22 cellular contexts compared by ENCODE assay signal in the genomic region with DNA sequence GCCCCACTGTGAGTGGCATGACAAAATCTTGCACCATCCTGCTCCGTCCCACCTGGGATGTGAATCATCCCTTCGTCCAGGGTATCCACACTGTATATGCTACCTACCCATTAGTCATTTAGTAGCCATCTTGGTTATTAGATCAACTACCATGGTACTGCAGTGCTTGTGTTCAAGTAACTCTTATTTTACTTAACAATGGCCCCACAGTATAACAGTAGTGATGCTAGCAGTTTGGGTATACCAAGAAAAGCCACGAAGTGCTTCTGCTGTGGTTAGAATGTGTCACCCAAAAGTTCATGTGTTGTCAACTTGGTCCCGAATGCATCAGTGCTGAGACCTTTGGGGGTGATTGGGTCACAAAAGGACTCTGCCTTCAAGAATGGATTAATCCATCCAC. TPM values are rescaled to one million over a fixed set of nuclear protein-coding genes. Genes with fewer than 3 reads are reported as not detected.
DNase-seq lines count a peak whose midpoint lies in the region; ATAC-seq and TF ChIP-seq lines count a peak whose summit lies in the region.
"Had no signal": no experiment of that assay in that cellular context is flagged by ENCODE, and none has a peak within 500 bp of the region (broad histone marks: within the 10 kb centered on the region; RNA-seq: fewer than 3 reads in every experiment).

No MANE protein-coding gene starts in this region.

- no peak overlapping the region for H3K4me3 ChIP-seq in upper lobe of right lung
- H3K4me3 ChIP-seq: body of pancreas, colonic mucosa, skin epidermis, thoracic aorta had no signal

- peak overlapping the region; percentile 74 for H3K4me3 Mint-ChIP-seq in T-helper 1 cell treated with Interleukin-12 subunit alpha and Interleukin-12 subunit beta and Interleukin-4 antibody, amounts not matched to agents 30 μg/mL and 1 μg/mL, for 36 hours
- no peak overlapping the region for H3K4me3 Mint-ChIP-seq in activated naive CD8-positive, alpha-beta T cell treated with anti-CD3 and anti-CD28 coated beads, Interleukin-2, amount 50 U/mL, for 24 hours
- peak overlapping the region; percentile 42 to 72 for H3K4me3 Mint-ChIP-seq in stimulated activated naive CD8-positive, alpha-beta T cell treated with anti-CD3 and anti-CD28 coated beads, Interleukin-15, amount 100 ng/mL, for 72 hours
- H3K4me3 Mint-ChIP-seq: naive thymus-derived CD8-positive, alpha-beta T cell had no signal

- H3K36me3 Mint-ChIP-seq in T-helper 1 cell treated with Interleukin-12 subunit alpha and Interleukin-12 subunit beta and Interleukin-4 antibody, amounts not matched to agents 30 μg/mL and 1 μg/mL, for 36 hours (ENCODE audit: low read depth), result peaks cover 57% of the 10 kb centered on the region
- peaks cover 42% of the 10 kb centered on the region for H3K36me3 Mint-ChIP-seq in activated naive CD8-positive, alpha-beta T cell treated with anti-CD3 and anti-CD28 coated beads, Interleukin-2, amount 50 U/mL, for 24 hours (ENCODE audit: low read depth)

- no peak for TF ChIP-seq CTCF in upper lobe of right lung (IDR thresholded peaks at IDR 0.05)

- H3K9me3 Mint-ChIP-seq in T-helper 1 cell treated with Interleukin-12 subunit alpha and Interleukin-12 subunit beta and Interleukin-4 antibody, amounts not matched to agents 30 μg/mL and 1 μg/mL, for 36 hours, result no peaks in the 10 kb centered on the region
- H3K9me3 Mint-ChIP-seq in activated naive CD8-positive, alpha-beta T cell treated with anti-CD3 and anti-CD28 coated beads, Interleukin-2, amount 50 U/mL, for 24 hours, result no peaks in the 10 kb centered on the region
- no peaks in the 10 kb centered on the region for H3K9me3 Mint-ChIP-seq in stimulated activated naive CD8-positive, alpha-beta T cell treated with anti-CD3 and anti-CD28 coated beads, Interleukin-15, amount 100 ng/mL, for 72 hours
- H3K9me3 Mint-ChIP-seq: naive thymus-derived CD8-positive, alpha-beta T cell had no signal

- H3K4me1 ChIP-seq in upper lobe of right lung, result peaks cover 13% of the 10 kb centered on the region
- H3K4me1 ChIP-seq: colonic mucosa had no signal

- peaks cover 79% of the 10 kb centered on the region for H3K36me3 ChIP-seq in upper lobe of right lung

- no peaks in the 10 kb centered on the region for H3K27me3 Mint-ChIP-seq in T-helper 1 cell treated with Interleukin-12 subunit alpha and Interleukin-12 subunit beta and Interleukin-4 antibody, amounts not matched to agents 30 μg/mL and 1 μg/mL, for 36 hours (ENCODE audit: low read depth)
- H3K27me3 Mint-ChIP-seq in activated naive CD8-positive, alpha-beta T cell treated with anti-CD3 and anti-CD28 coated beads, Interleukin-2, amount 50 U/mL, for 24 hours, result no peaks in the 10 kb centered on the region
- no peaks in the 10 kb centered on the region for H3K27me3 Mint-ChIP-seq in stimulated activated naive CD8-positive, alpha-beta T cell treated with anti-CD3 and anti-CD28 coated beads, Interleukin-15, amount 100 ng/mL, for 72 hours
- H3K27me3 Mint-ChIP-seq: naive thymus-derived CD8-positive, alpha-beta T cell had no signal

- no peak overlapping the region for H3K27ac ChIP-seq in upper lobe of right lung
- H3K27ac ChIP-seq: body of pancreas, colonic mucosa, skin epidermis, thoracic aorta had no signal

- intact Hi-C loops in upper lobe of right lung (cut with DNase I), result no loop called here

- H3K4me1 Mint-ChIP-seq in T-helper 1 cell treated with Interleukin-12 subunit alpha and Interleukin-12 subunit beta and Interleukin-4 antibody, amounts not matched to agents 30 μg/mL and 1 μg/mL, for 36 hours (ENCODE audit: low read depth), result peaks cover 24% of the 10 kb centered on the region
- H3K4me1 Mint-ChIP-seq in activated naive CD8-positive, alpha-beta T cell treated with anti-CD3 and anti-CD28 coated beads, Interleukin-2, amount 50 U/mL, for 24 hours, result peaks cover 16% of the 10 kb centered on the region
- H3K4me1 Mint-ChIP-seq in stimulated activated naive CD8-positive, alpha-beta T cell treated with anti-CD3 and anti-CD28 coated beads, Interleukin-15, amount 100 ng/mL, for 72 hours, result peaks cover 49% of the 10 kb centered on the region

- peak; percentile 97 for ATAC-seq in activated naive CD8-positive, alpha-beta T cell treated with anti-CD3 and anti-CD28 coated beads, Interleukin-2, amount 50 U/mL, for 24 hours
- peak; percentile 99 for ATAC-seq in stimulated activated naive CD8-positive, alpha-beta T cell treated with anti-CD3 and anti-CD28 coated beads, Interleukin-15, amount 100 ng/mL, for 72 hours
- ATAC-seq in upper lobe of right lung (no peak), GM18502 (IDR thresholded peaks at IDR 0.05; ENCODE audit: poor library complexity, unreplicated experiment) (no peak)
- ATAC-seq: body of pancreas; naive thymus-derived CD8-positive, alpha-beta T cell had no signal

- peak; percentile 20 for DNase-seq in stimulated activated CD4-positive, alpha-beta T cell treated with anti-CD3 and anti-CD28 coated beads, Interleukin-15, amount 100 ng/mL, for 24 hours
- no peak for DNase-seq in stimulated activated CD4-positive, alpha-beta T cell treated with anti-CD3 and anti-CD28 coated beads, Interleukin-2, amount 100 ng/mL, for 48 hours
- DNase-seq in activated naive CD8-positive, alpha-beta T cell treated with anti-CD3 and anti-CD28 coated beads, Interleukin-2, amount 50 U/mL, for 24 hours, result no peak
- peak; percentile 54 to 63 for DNase-seq in stimulated activated naive CD8-positive, alpha-beta T cell treated with anti-CD3 and anti-CD28 coated beads, Interleukin-15, amount 100 ng/mL, for 72 hours
- DNase-seq in upper lobe of right lung (no peak), SHP77 treated with DMSO at 0.1 percent for 48 hours (lab: John Stamatoyannopoulos, UW) (no peak)
- DNase-seq: activated effector memory CD4-positive, alpha-beta T cell treated with anti-CD3 and anti-CD28 coated beads, Interleukin-2, amount 50 U/mL, for 16 hours; body of pancreas; colonic mucosa; EL; hypothalamus; IMR-90; kidney; mammary epithelial cell; naive thymus-derived CD8-positive, alpha-beta T cell; NCI-H69; T1000 had no signal

- no peaks in the 10 kb centered on the region for H3K9me3 ChIP-seq in upper lobe of right lung
- H3K9me3 ChIP-seq: body of pancreas, Caco-2, colonic mucosa, thoracic aorta had no signal

- no peaks in the 10 kb centered on the region for H3K27me3 ChIP-seq in upper lobe of right lung
- H3K27me3 ChIP-seq: body of pancreas, colonic mucosa had no signal

- H3K27ac Mint-ChIP-seq in T-helper 1 cell treated with Interleukin-12 subunit alpha and Interleukin-12 subunit beta and Interleukin-4 antibody, amounts not matched to agents 30 μg/mL and 1 μg/mL, for 36 hours, result peak overlapping the region; percentile 93
- peak overlapping the region; percentile 45 for H3K27ac Mint-ChIP-seq in activated naive CD8-positive, alpha-beta T cell treated with anti-CD3 and anti-CD28 coated beads, Interleukin-2, amount 50 U/mL, for 24 hours
- H3K27ac Mint-ChIP-seq in stimulated activated naive CD8-positive, alpha-beta T cell treated with anti-CD3 and anti-CD28 coated beads, Interleukin-15, amount 100 ng/mL, for 72 hours, result peak overlapping the region in 1 of 2 donors; percentile 43

RNA-seq across cellular contexts. Expression of gene OSER1, which starts 11.7 kb away (rescaled TPM):
- 29.6 TPM for total RNA-seq in upper lobe of right lung

RNA-seq across cellular contexts. Expression of gene JPH2, which starts 11.9 kb away (rescaled TPM):
- total RNA-seq in upper lobe of right lung, result 7.9 TPM
- total RNA-seq: naive thymus-derived CD8-positive, alpha-beta T cell had no signal

RNA-seq across cellular contexts. Expression of gene GDAP1L1, which starts 48.2 kb away (rescaled TPM):
- not detected for total RNA-seq in upper lobe of right lung
- total RNA-seq: body of pancreas; colonic mucosa; IMR-90; kidney; mammary epithelial cell; naive thymus-derived CD8-positive, alpha-beta T cell; thoracic aorta had no signal

Comparison
In these comparisons a context has a peak if more than half of its experiments do, and no peak if none do; other contexts are left out.
1. DNase-seq: peak in stimulated activated CD4-positive, alpha-beta T cell treated with anti-CD3 and anti-CD28 coated beads, Interleukin-15, amount 100 ng/mL, for 24 hours (single experiment) and stimulated activated naive CD8-positive, alpha-beta T cell treated with anti-CD3 and anti-CD28 coated beads, Interleukin-15, amount 100 ng/mL, for 72 hours (2 of 2); none in stimulated activated CD4-positive, alpha-beta T cell treated with anti-CD3 and anti-CD28 coated beads, Interleukin-2, amount 100 ng/mL, for 48 hours (0 of 2), activated naive CD8-positive, alpha-beta T cell treated with anti-CD3 and anti-CD28 coated beads, Interleukin-2, amount 50 U/mL, for 24 hours (single experiment), upper lobe of right lung (single experiment) and SHP77 treated with DMSO at 0.1 percent for 48 hours (single experiment).
2. ATAC-seq: peak in activated naive CD8-positive, alpha-beta T cell treated with anti-CD3 and anti-CD28 coated beads, Interleukin-2, amount 50 U/mL, for 24 hours (single experiment) and stimulated activated naive CD8-positive, alpha-beta T cell treated with anti-CD3 and anti-CD28 coated beads, Interleukin-15, amount 100 ng/mL, for 72 hours (single experiment); none in upper lobe of right lung (single experiment) and GM18502 (single experiment).